In genomic region chr2:212815453-212815852, GRCh38 we compare ENCODE assay signal across 15 cellular contexts.
DNase-seq lines count a peak whose midpoint lies in the region; ATAC-seq and TF ChIP-seq lines count a peak whose summit lies in the region.
"Had no signal": no experiment of that assay in that cellular context is flagged by ENCODE, and none has a peak within 500 bp of the region (broad histone marks: within the 10 kb centered on the region; RNA-seq: fewer than 3 reads in every experiment).

No MANE protein-coding gene starts in this region.

- H3K9me3 ChIP-seq in osteoblast (ENCODE audit: low read depth, low read length) (no peaks in the 10 kb centered on the region), SK-N-SH (no peaks in the 10 kb centered on the region)
- H3K9me3 ChIP-seq: psoas muscle had no signal

- H4K20me1 ChIP-seq in osteoblast (ENCODE audit: insufficient read depth, low read length) (no peaks in the 10 kb centered on the region), SK-N-SH (ENCODE audit: insufficient read depth) (no peaks in the 10 kb centered on the region)

- CTCF ChIA-PET in SK-N-SH (lab: Yijun Ruan, JAX) = no interaction called here

- DNase-seq in NB4 (ENCODE audit: low read depth) (peak; percentile 78), osteoblast (ENCODE audit: insufficient read length, low spot score, missing footprints) (no peak), SK-N-SH (no peak), left ventricle myocardium superior (no peak), foreskin keratinocyte (no peak)
- DNase-seq: activated CD4-positive, alpha-beta T cell treated with anti-CD3 and anti-CD28 coated beads, Interleukin-2, amount 50 U/mL, for 4 hours; amniotic stem cell; effector CD4-positive, alpha-beta T cell; HFFc6; hippocampal formation; NCI-H226; psoas muscle had no signal

- no peak overlapping the region for H3K9ac ChIP-seq in SK-N-SH

- H3K27me3 ChIP-seq in osteoblast (ENCODE audit: insufficient read depth, low read length) (no peaks in the 10 kb centered on the region), SK-N-SH (ENCODE audit: insufficient read depth) (no peaks in the 10 kb centered on the region), foreskin keratinocyte (no peaks in the 10 kb centered on the region)

- TF ChIP-seq POLR2A in NB4 (IDR thresholded peaks at IDR 0.05; ENCODE audit: extremely low read depth, insufficient read length) = no peak

- TF ChIP-seq CTCF in NB4 (IDR thresholded peaks at IDR 0.05; ENCODE audit: low read depth, low read length) (no peak), osteoblast (IDR thresholded peaks at IDR 0.05; ENCODE audit: extremely low read depth, low read depth, low read length) (no peak), SK-N-SH (IDR thresholded peaks at IDR 0.05) (no peak), foreskin keratinocyte (conservative IDR thresholded peaks at IDR 0.05) (no peak)

- H3K27ac ChIP-seq in osteoblast (ENCODE audit: low read depth, low read length) = no peak overlapping the region
- H3K27ac ChIP-seq in SK-N-SH (ENCODE audit: low read depth in 2 of 2, low read length in 1 of 2) = no peak overlapping the region
- no peak overlapping the region for H3K27ac ChIP-seq in foreskin keratinocyte
- H3K27ac ChIP-seq: psoas muscle, SK-N-MC had no signal

- intact Hi-C loops in left ventricle myocardium superior (cut with micrococcal nuclease) = no loop called here

- H3K4me1 ChIP-seq in osteoblast (ENCODE audit: insufficient read depth, low read length) = no peaks in the 10 kb centered on the region
- no peaks in the 10 kb centered on the region for H3K4me1 ChIP-seq in SK-N-SH (ENCODE audit: control insufficient read depth in 1 of 2, insufficient read depth in 2 of 2, low read depth in 1 of 2, low read length in 1 of 2)
- peaks cover 18% of the 10 kb centered on the region for H3K4me1 ChIP-seq in foreskin keratinocyte

- H3K79me2 ChIP-seq in osteoblast (ENCODE audit: insufficient read depth, low read length) = no peaks in the 10 kb centered on the region
- no peaks in the 10 kb centered on the region for H3K79me2 ChIP-seq in SK-N-SH (ENCODE audit: insufficient read depth)

- ATAC-seq in GM18909 (IDR thresholded peaks at IDR 0.05; ENCODE audit: poor library complexity, unreplicated experiment) (peak; percentile 58), HG02678 (IDR thresholded peaks at IDR 0.05; ENCODE audit: unreplicated experiment) (peak; percentile 71), left ventricle myocardium superior (no peak), foreskin keratinocyte (no peak)
- ATAC-seq: psoas muscle had no signal

- peak overlapping the region; percentile 76 for H2AFZ ChIP-seq in osteoblast (ENCODE audit: low read length)
- no peak overlapping the region for H2AFZ ChIP-seq in SK-N-SH (ENCODE audit: low read depth)

- no peaks in the 10 kb centered on the region for H3K9me2 ChIP-seq in SK-N-SH

- H3K4me3 ChIP-seq in NB4 (ENCODE audit: low read depth, low read length) (no peak overlapping the region), osteoblast (ENCODE audit: insufficient read depth, low read length) (peak overlapping the region; percentile 5), SK-N-SH (ENCODE audit: low read depth in 2 of 2, low read length in 1 of 2) (no peak overlapping the region)
- H3K4me3 ChIP-seq: psoas muscle, SK-N-MC had no signal

- peak overlapping the region; percentile 7 for H3K4me2 ChIP-seq in osteoblast (ENCODE audit: insufficient read depth, low read length)
- H3K4me2 ChIP-seq in SK-N-SH = no peak overlapping the region

- no peak for TF ChIP-seq EP300 in SK-N-SH (IDR thresholded peaks at IDR 0.05; ENCODE audit: borderline replicate concordance in 1 of 2, low read depth in 1 of 2, low read length in 1 of 2)

- TF ChIP-seq RAD21 in SK-N-SH (IDR thresholded peaks at IDR 0.05; ENCODE audit: low read length) = no peak

- H3F3A ChIP-seq in SK-N-SH (replicated peaks; ENCODE audit: insufficient read depth) = no peaks in the 10 kb centered on the region

- WGBS in SK-N-SH (ENCODE audit: low lambda C conversion rate) = 71% methylated on average over 5 of the region's 5 CpGs

- H3K36me3 ChIP-seq in osteoblast (ENCODE audit: insufficient read depth, low read length) = no peaks in the 10 kb centered on the region
- H3K36me3 ChIP-seq in SK-N-SH (replicated peaks in 1 of 2; ENCODE audit: control insufficient read depth in 1 of 2, insufficient read depth in 2 of 2, low read length in 1 of 2) = no peaks in the 10 kb centered on the region

- POLR2A ChIA-PET in SK-N-SH (lab: Yijun Ruan, JAX) = no interaction called here

TF ChIP-seq in SK-N-SH, 30 proteins besides CTCF, POLR2A, EP300 and RAD21 (continues in another document):
- TF ChIP-seq, protein P1, sequence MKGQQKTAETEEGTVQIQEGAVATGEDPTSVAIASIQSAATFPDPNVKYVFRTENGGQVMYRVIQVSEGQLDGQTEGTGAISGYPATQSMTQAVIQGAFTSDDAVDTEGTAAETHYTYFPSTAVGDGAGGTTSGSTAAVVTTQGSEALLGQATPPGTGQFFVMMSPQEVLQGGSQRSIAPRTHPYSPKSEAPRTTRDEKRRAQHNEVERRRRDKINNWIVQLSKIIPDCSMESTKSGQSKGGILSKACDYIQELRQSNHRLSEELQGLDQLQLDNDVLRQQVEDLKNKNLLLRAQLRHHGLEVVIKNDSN (IDR thresholded peaks at IDR 0.05; ENCODE audit: borderline replicate concordance, low read depth) = no peak
- TF ChIP-seq, protein P2, sequence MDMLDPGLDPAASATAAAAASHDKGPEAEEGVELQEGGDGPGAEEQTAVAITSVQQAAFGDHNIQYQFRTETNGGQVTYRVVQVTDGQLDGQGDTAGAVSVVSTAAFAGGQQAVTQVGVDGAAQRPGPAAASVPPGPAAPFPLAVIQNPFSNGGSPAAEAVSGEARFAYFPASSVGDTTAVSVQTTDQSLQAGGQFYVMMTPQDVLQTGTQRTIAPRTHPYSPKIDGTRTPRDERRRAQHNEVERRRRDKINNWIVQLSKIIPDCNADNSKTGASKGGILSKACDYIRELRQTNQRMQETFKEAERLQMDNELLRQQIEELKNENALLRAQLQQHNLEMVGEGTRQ (IDR thresholded peaks at IDR 0.05; ENCODE audit: borderline replicate concordance, low read depth, low read length) = no peak
- TF ChIP-seq FOSL2 (IDR thresholded peaks at IDR 0.05; ENCODE audit: borderline replicate concordance, low read depth) = no peak
- no peak for TF ChIP-seq TCF12 (IDR thresholded peaks at IDR 0.05)
- no peak for TF ChIP-seq MEF2A (IDR thresholded peaks at IDR 0.05; ENCODE audit: borderline replicate concordance, low read depth)
- no peak for TF ChIP-seq GATA2 (CRISPR knock-in tag; IDR thresholded peaks at IDR 0.05)
- no peak for TF ChIP-seq IRF3 (IDR thresholded peaks at IDR 0.05; ENCODE audit: low read depth, low read length)
- no peak for TF ChIP-seq TEAD4 (IDR thresholded peaks at IDR 0.05; ENCODE audit: borderline replicate concordance, insufficient read depth)
- TF ChIP-seq ELF1 (IDR thresholded peaks at IDR 0.05) = no peak
- no peak for TF ChIP-seq REST (IDR thresholded peaks at IDR 0.05; ENCODE audit: low read depth, low read length)
- no peak for TF ChIP-seq EZH2phosphoT487 (IDR thresholded peaks at IDR 0.05; ENCODE audit: borderline replicate concordance, low read depth)
- no peak for TF ChIP-seq RCOR1 (IDR thresholded peaks at IDR 0.05; ENCODE audit: low read length)

Comparison
In these comparisons a context has a peak if more than half of its experiments do, and no peak if none do; other contexts are left out.
1. ATAC-seq: peak in GM18909 (single experiment) and HG02678 (single experiment); none in left ventricle myocardium superior (single experiment) and foreskin keratinocyte (single experiment).